8 cellular contexts compared by ENCODE assay signal in genomic region chr4:57426779-57427395, GRCh38.
DNase-seq lines count a peak whose midpoint lies in the region; ATAC-seq and TF ChIP-seq lines count a peak whose summit lies in the region.

No MANE protein-coding gene starts in this region.

- H3K27ac ChIP-seq in osteoblast (ENCODE audit: low read depth, low read length) = no peak overlapping the region

- no peak; the same call in 1 of the 2 replicates for TF ChIP-seq CTCF in WTC11 (IDR thresholded peaks at IDR 0.05)
- peak; percentile 85 for TF ChIP-seq CTCF in osteoblast (IDR thresholded peaks at IDR 0.05; ENCODE audit: extremely low read depth, low read depth, low read length)

- no peaks in the 10 kb centered on the region for H3K27me3 ChIP-seq in osteoblast (ENCODE audit: insufficient read depth, low read length)

- H3K9me3 ChIP-seq in osteoblast (ENCODE audit: low read depth, low read length) = no peaks in the 10 kb centered on the region

- DNase-seq in AML-193 (lab: John Stamatoyannopoulos, UW) (peak; percentile 39 to 50), NCI-H2029 treated with DMSO at 0.1 percent for 48 hours (lab: John Stamatoyannopoulos, UW) (peak; percentile 50), WTC11 (ENCODE audit: low spot score) (peak; percentile 81), foreskin melanocyte (peak; percentile 52), osteoblast (ENCODE audit: insufficient read length, low spot score, missing footprints) (peak; percentile 45)
- DNase-seq in effector memory CD8-positive, alpha-beta T cell = no peak

- H3K4me2 ChIP-seq in osteoblast (ENCODE audit: insufficient read depth, low read length) = no peak overlapping the region

- H3K9me3 Mint-ChIP-seq in WTC11 = peaks cover 14% of the 10 kb centered on the region
- H3K9me3 Mint-ChIP-seq in effector memory CD8-positive, alpha-beta T cell = peaks cover 0 to 13% of the 10 kb centered on the region in 2 donors

- H3K4me3 ChIP-seq in osteoblast (ENCODE audit: insufficient read depth, low read length) = no peak overlapping the region

- H3K27me3 Mint-ChIP-seq in WTC11 (ENCODE audit: low read depth) = peaks cover 4% of the 10 kb centered on the region; the same call in 1 of the 2 replicates
- H3K27me3 Mint-ChIP-seq in effector memory CD8-positive, alpha-beta T cell = no peaks in the 10 kb centered on the region

- H3K4me1 Mint-ChIP-seq in WTC11 = peaks cover 4% of the 10 kb centered on the region; the same call in 1 of the 2 replicates
- no peaks in the 10 kb centered on the region for H3K4me1 Mint-ChIP-seq in effector memory CD8-positive, alpha-beta T cell (ENCODE audit: low read depth in 2 of 2)

- no peak overlapping the region for H3K4me3 Mint-ChIP-seq in WTC11
- no peak overlapping the region for H3K4me3 Mint-ChIP-seq in effector memory CD8-positive, alpha-beta T cell

- H4K20me1 ChIP-seq in osteoblast (ENCODE audit: insufficient read depth, low read length) = no peaks in the 10 kb centered on the region

- CTCF ChIA-PET in WTC11 (lab: Charles Lee) = interaction anchor here (0.6 to 3.2 kb wide), 25 partner anchors 8 to 788 kb away, joined by 3 to 35 read pairs (median 3); no protein-coding TSS in a partner anchor

- H2AFZ ChIP-seq in osteoblast (ENCODE audit: low read length) = no peak overlapping the region

- no peak overlapping the region for H3K27ac Mint-ChIP-seq in WTC11
- no peak overlapping the region for H3K27ac Mint-ChIP-seq in effector memory CD8-positive, alpha-beta T cell

- no peaks in the 10 kb centered on the region for H3K36me3 ChIP-seq in osteoblast (ENCODE audit: insufficient read depth, low read length)

- POLR2A ChIA-PET in WTC11 (lab: Charles Lee) = interaction anchor here (0.6 kb wide), 1 partner anchor 451 kb away, joined by 3 read pairs; no protein-coding TSS in a partner anchor

- ATAC-seq in GM18502 (IDR thresholded peaks at IDR 0.05; ENCODE audit: poor library complexity, unreplicated experiment) (peak; percentile 86), HG02885 (IDR thresholded peaks at IDR 0.05; ENCODE audit: poor library complexity, unreplicated experiment) (peak; percentile 91), WTC11 (peak; percentile 94)
- ATAC-seq in effector memory CD8-positive, alpha-beta T cell (replicated peaks) = no peak

- peaks cover 14% of the 10 kb centered on the region for H3K36me3 Mint-ChIP-seq in WTC11
- H3K36me3 Mint-ChIP-seq in effector memory CD8-positive, alpha-beta T cell (ENCODE audit: insufficient read depth) = no peaks in the 10 kb centered on the region

- H3K79me2 ChIP-seq in osteoblast (ENCODE audit: insufficient read depth, low read length) = no peaks in the 10 kb centered on the region

- H3K4me1 ChIP-seq in osteoblast (ENCODE audit: insufficient read depth, low read length) = peaks cover 7% of the 10 kb centered on the region

TF ChIP-seq in WTC11, 78 proteins besides CTCF, POLR2A, EP300 and RAD21:
- no peak for TF ChIP-seq JAZF1 (CRISPR knock-in tag; IDR thresholded peaks at IDR 0.05)

Comparison
In these comparisons a context has a peak if more than half of its experiments do, and no peak if none do; other contexts are left out.
1. DNase-seq: peak in AML-193 (2 of 2), NCI-H2029 treated with DMSO at 0.1 percent for 48 hours (single experiment), WTC11 (single experiment), foreskin melanocyte (single experiment) and osteoblast (single experiment); none in effector memory CD8-positive, alpha-beta T cell (0 of 3).